In genomic region chr9:134205636-134206316, GRCh38 we compare ENCODE assay signal across 10 cellular contexts. TPM values are rescaled to one million over a fixed set of nuclear protein-coding genes. Genes with fewer than 3 reads are reported as not detected.
DNase-seq lines count a peak whose midpoint lies in the region; ATAC-seq, FAIRE-seq and TF ChIP-seq lines count a peak whose summit lies in the region.
"Had no signal": no experiment of that assay in that cellular context is flagged by ENCODE, and none has a peak within 500 bp of the region (broad histone marks: within the 10 kb centered on the region; RNA-seq: fewer than 3 reads in every experiment).

No MANE protein-coding gene starts in this region.

- H3K9me3 ChIP-seq in mucosa of descending colon (no peaks in the 10 kb centered on the region), WERI-Rb-1 (ENCODE audit: severe bottlenecking) (no peaks in the 10 kb centered on the region), small intestine (ENCODE audit: control insufficient read depth, low read depth) (no peaks in the 10 kb centered on the region)
- H3K9me3 ChIP-seq: SJSA1 had no signal

- H3K27ac ChIP-seq in dorsolateral prefrontal cortex (peak overlapping the region in 52 of 59 donors; percentile 14 to 88 (median 68)), WERI-Rb-1 (no peak overlapping the region), small intestine (ENCODE audit: low read depth in 1 of 2, low read length in 1 of 2) (peak overlapping the region in 1 of 2 donors; percentile 69)
- H3K27ac ChIP-seq: SJSA1 had no signal

- H3K36me3 ChIP-seq in mucosa of descending colon (ENCODE audit: low read depth) = no peaks in the 10 kb centered on the region
- no peaks in the 10 kb centered on the region for H3K36me3 ChIP-seq in WERI-Rb-1
- no peaks in the 10 kb centered on the region for H3K36me3 ChIP-seq in small intestine (ENCODE audit: control insufficient read depth in 2 of 2, insufficient read depth in 2 of 2, low read length in 2 of 2)
- H3K36me3 ChIP-seq: SJSA1 had no signal

- peak overlapping the region in 36 of 59 donors; percentile 5 to 43 (median 28) for H3K4me3 ChIP-seq in dorsolateral prefrontal cortex
- no peak overlapping the region for H3K4me3 ChIP-seq in mucosa of descending colon
- H3K4me3 ChIP-seq in WERI-Rb-1 (ENCODE audit: low read depth, low read length) = no peak overlapping the region
- no peak overlapping the region for H3K4me3 ChIP-seq in small intestine (ENCODE audit: low read depth in 1 of 2, low read length in 2 of 2)
- H3K4me3 ChIP-seq: SJSA1 had no signal

- no peak for FAIRE-seq in small intestine (lab: Jason Lieb, UNC)

- H3K4me1 ChIP-seq in mucosa of descending colon (ENCODE audit: low read depth) = peaks cover 3% of the 10 kb centered on the region
- peaks cover 0 to 2% of the 10 kb centered on the region in 2 donors for H3K4me1 ChIP-seq in small intestine (ENCODE audit: control insufficient read depth in 2 of 2, insufficient read depth in 1 of 2, low read depth in 1 of 2, low read length in 1 of 2)
- H3K4me1 ChIP-seq: SJSA1 had no signal

- WGBS in small intestine, 3 donors = 65 to 83% (median 79%) methylated on average over 25 of the region's 25 CpGs

- no peaks in the 10 kb centered on the region for H3K27me3 ChIP-seq in dorsolateral prefrontal cortex
- H3K27me3 ChIP-seq in WERI-Rb-1 (ENCODE audit: insufficient read depth, low read depth, severe bottlenecking) = no peaks in the 10 kb centered on the region
- H3K27me3 ChIP-seq in small intestine (ENCODE audit: control insufficient read depth in 2 of 2, insufficient read depth in 2 of 2, low read length in 2 of 2) = no peaks in the 10 kb centered on the region

- TF ChIP-seq CTCF in dorsolateral prefrontal cortex (IDR thresholded peaks at IDR 0.05 in 54 of 56, conservative IDR thresholded peaks at IDR 0.05 in 2 of 56; ENCODE audit: low read depth in 1 of 56, partially characterized antibody in 56 of 56) = peak in 2 of 56 donors; percentile 10 to 19
- TF ChIP-seq CTCF in mucosa of descending colon (IDR thresholded peaks at IDR 0.05) = no peak
- TF ChIP-seq CTCF in WERI-Rb-1 (IDR thresholded peaks at IDR 0.05; ENCODE audit: low read depth, low read length) = no peak

- intact Hi-C loops in dorsolateral prefrontal cortex (cut with DNase I) (no loop called here), mucosa of descending colon (cut with DNase I, micrococcal nuclease) (no loop called here)

- ATAC-seq in mucosa of descending colon (peak; percentile 53), GM21367 (IDR thresholded peaks at IDR 0.05; ENCODE audit: unreplicated experiment) (no peak)

- peak; percentile 16 for DNase-seq in CD1c-positive myeloid dendritic cell (ENCODE audit: extremely low spot score)
- peak; percentile 37 for DNase-seq in NCI-H2107 treated with DMSO at 0.1 percent for 48 hours (lab: John Stamatoyannopoulos, UW; ENCODE audit: unreplicated experiment)
- peak; percentile 53 to 89 (median 78) for DNase-seq in dorsolateral prefrontal cortex
- DNase-seq in mucosa of descending colon = peak in 2 of 3 donors; percentile 31 to 65
- no peak for DNase-seq in WERI-Rb-1
- no peak for DNase-seq in AG08396 (ENCODE audit: low spot score)
- DNase-seq in small intestine = no peak
- DNase-seq: Calu3 had no signal

RNA-seq across cellular contexts. Expression of gene RNU6ATAC, which starts 41.4 kb away (rescaled TPM):
- 100 to 1,000 TPM in 83 of 120 experiments, 10 to 100 TPM in 37; 25.4 to 362 (median 132) TPM for total RNA-seq in dorsolateral prefrontal cortex
- 100 to 1,000 TPM in 1 of 3 donors, 10 to 100 TPM in 2; 38.0 to 182 (median 66.9) TPM for total RNA-seq in mucosa of descending colon
- not detected for polyA plus RNA-seq in small intestine
- total RNA-seq: SJSA1 had no signal

Comparison
In these comparisons a context has a peak if more than half of its experiments do, and no peak if none do; other contexts are left out.
1. DNase-seq: peak in CD1c-positive myeloid dendritic cell (single experiment), NCI-H2107 treated with DMSO at 0.1 percent for 48 hours (single experiment), dorsolateral prefrontal cortex (10 of 10) and mucosa of descending colon (2 of 3); none in WERI-Rb-1 (single experiment), AG08396 (single experiment) and small intestine (single experiment).
2. H3K4me3 ChIP-seq: peak in dorsolateral prefrontal cortex (36 of 59); none in mucosa of descending colon (single experiment), WERI-Rb-1 (single experiment) and small intestine (0 of 2).